In genomic region chr12:57239587-57240068, GRCh38 we compare ENCODE assay signal across 8 cellular contexts. TPM values are rescaled to one million over a fixed set of nuclear protein-coding genes. Genes with fewer than 3 reads are reported as not detected.
DNase-seq lines count a peak whose midpoint lies in the region; ATAC-seq and TF ChIP-seq lines count a peak whose summit lies in the region.

No MANE protein-coding gene starts in this region.

- H3K4me3 ChIP-seq in BLaER1 treated with 17β-estradiol and CSF1 and Interleukin-3, amounts not matched to agents 10 nM and 100 nM = peak overlapping the region; percentile 60 to 80 (median 66)
- H3K4me3 ChIP-seq in HAP-1 = peak overlapping the region; percentile 54
- H3K4me3 ChIP-seq in left lung = peak overlapping the region; percentile 34 to 51
- peak overlapping the region; percentile 52 for H3K4me3 ChIP-seq in upper lobe of right lung

- in situ Hi-C loops in HAP-1 (cut with MboI; ENCODE audit: low sequenced_read_pairs) = no loop called here

- intact Hi-C loops in left lung (cut with DNase I) = no loop called here
- intact Hi-C loops in upper lobe of right lung (cut with DNase I) = no loop called here
- intact Hi-C loops in posterior vena cava (cut with DNase I) = loop anchor here in 1 of 2 donors (2.0 kb wide), 1 partner anchor 27 kb away; no protein-coding TSS in a partner anchor

- peaks cover 88 to 100% (median 100%) of the 10 kb centered on the region in 11 experiments for H3K27me3 ChIP-seq in BLaER1 treated with 17β-estradiol and CSF1 and Interleukin-3, amounts not matched to agents 10 nM and 100 nM
- H3K27me3 ChIP-seq in HAP-1 (ENCODE audit: low read depth) = no peaks in the 10 kb centered on the region
- peaks cover 51 to 97% of the 10 kb centered on the region in 2 donors for H3K27me3 ChIP-seq in left lung
- peaks cover 79% of the 10 kb centered on the region for H3K27me3 ChIP-seq in upper lobe of right lung

- H3K4me3 Mint-ChIP-seq in activated T-cell treated with anti-CD3 and anti-CD28 coated beads, Interleukin-2, amount 50 U/mL, for 72 hours = peak overlapping the region; percentile 89 to 100

- peaks cover 86% of the 10 kb centered on the region for H3K4me1 Mint-ChIP-seq in activated T-cell treated with anti-CD3 and anti-CD28 coated beads, Interleukin-2, amount 50 U/mL, for 72 hours (ENCODE audit: low read depth)

- H3K36me3 ChIP-seq in BLaER1 treated with 17β-estradiol and CSF1 and Interleukin-3, amounts not matched to agents 10 nM and 100 nM = peaks cover 0 to 17% (median 11%) of the 10 kb centered on the region in 11 experiments; a peak in 15 of 22 replicates
- peaks cover 11% of the 10 kb centered on the region for H3K36me3 ChIP-seq in HAP-1 (replicated peaks)
- peaks cover 0 to 7% of the 10 kb centered on the region in 2 donors for H3K36me3 ChIP-seq in left lung
- peaks cover 1% of the 10 kb centered on the region for H3K36me3 ChIP-seq in upper lobe of right lung

- peaks cover 66 to 91% (median 86%) of the 10 kb centered on the region in 10 experiments for H3K4me1 ChIP-seq in BLaER1 treated with 17β-estradiol and CSF1 and Interleukin-3, amounts not matched to agents 10 nM and 100 nM
- peaks cover 22% of the 10 kb centered on the region for H3K4me1 ChIP-seq in HAP-1
- peaks cover 38 to 84% of the 10 kb centered on the region in 2 donors for H3K4me1 ChIP-seq in left lung
- H3K4me1 ChIP-seq in upper lobe of right lung = peaks cover 56% of the 10 kb centered on the region

- no peaks in the 10 kb centered on the region for H3K9me3 Mint-ChIP-seq in activated T-cell treated with anti-CD3 and anti-CD28 coated beads, Interleukin-2, amount 50 U/mL, for 72 hours

- peaks cover 7 to 14% of the 10 kb centered on the region in 2 donors for H3K36me3 Mint-ChIP-seq in activated T-cell treated with anti-CD3 and anti-CD28 coated beads, Interleukin-2, amount 50 U/mL, for 72 hours (ENCODE audit: insufficient read depth in 2 of 2)

- TF ChIP-seq CTCF in left lung (IDR thresholded peaks at IDR 0.05) = no peak
- TF ChIP-seq CTCF in upper lobe of right lung (IDR thresholded peaks at IDR 0.05) = no peak

- no peak for DNase-seq in HAP-1 (ENCODE audit: low spot score in 2 of 2)
- DNase-seq in activated T-cell treated with anti-CD3 and anti-CD28 coated beads, Interleukin-2, amount 50 U/mL, for 72 hours = no peak
- DNase-seq in left lung = no peak
- no peak for DNase-seq in upper lobe of right lung
- DNase-seq in posterior vena cava (ENCODE audit: low spot score) = no peak

- H4K20me1 ChIP-seq in BLaER1 treated with 17β-estradiol and CSF1 and Interleukin-3, amounts not matched to agents 10 nM and 100 nM = peaks cover 27 to 84% (median 70%) of the 10 kb centered on the region in 11 experiments; a peak in 21 of 22 replicates

- H3K27ac Mint-ChIP-seq in activated T-cell treated with anti-CD3 and anti-CD28 coated beads, Interleukin-2, amount 50 U/mL, for 72 hours = peak overlapping the region; percentile 27

- H3K27me3 Mint-ChIP-seq in activated T-cell treated with anti-CD3 and anti-CD28 coated beads, Interleukin-2, amount 50 U/mL, for 72 hours (ENCODE audit: low read depth) = peaks cover 58% of the 10 kb centered on the region

- peak overlapping the region; percentile 92 to 100 (median 99) for H3K4me2 ChIP-seq in BLaER1 treated with 17β-estradiol and CSF1 and Interleukin-3, amounts not matched to agents 10 nM and 100 nM

- ATAC-seq in activated T-cell treated with anti-CD3 and anti-CD28 coated beads, Interleukin-2, amount 50 U/mL, for 72 hours (replicated peaks in 1 of 2) = peak; percentile 0 to 7
- no peak for ATAC-seq in left lung
- ATAC-seq in upper lobe of right lung = no peak
- ATAC-seq in HG03442 (IDR thresholded peaks at IDR 0.05; ENCODE audit: unreplicated experiment) = no peak
- no peak for ATAC-seq in esophagus mucosa

- peak overlapping the region; percentile 36 to 86 (median 66); a peak in 21 of 22 replicates for H3K27ac ChIP-seq in BLaER1 treated with 17β-estradiol and CSF1 and Interleukin-3, amounts not matched to agents 10 nM and 100 nM
- no peak overlapping the region for H3K27ac ChIP-seq in left lung
- H3K27ac ChIP-seq in upper lobe of right lung = no peak overlapping the region

- H3K9me3 ChIP-seq in BLaER1 treated with 17β-estradiol and CSF1 and Interleukin-3, amounts not matched to agents 10 nM and 100 nM (replicated peaks in 1 of 11) = no peaks in the 10 kb centered on the region
- H3K9me3 ChIP-seq in HAP-1 (no peaks in the 10 kb centered on the region), left lung (no peaks in the 10 kb centered on the region), upper lobe of right lung (no peaks in the 10 kb centered on the region)

- peak overlapping the region; percentile 27 to 87 (median 76) for H3K9ac ChIP-seq in BLaER1 treated with 17β-estradiol and CSF1 and Interleukin-3, amounts not matched to agents 10 nM and 100 nM

RNA-seq across cellular contexts. Expression of gene SHMT2, which starts 10.1 kb away (rescaled TPM):
- total RNA-seq in activated T-cell treated with anti-CD3 and anti-CD28 coated beads, Interleukin-2, amount 50 U/mL, for 72 hours = 100 to 1,000 TPM; 507 to 550 TPM
- 100 to 1,000 TPM in 1 of 2 donors, 10 to 100 TPM in 1; 64.7 to 116 TPM for total RNA-seq in left lung
- 59.2 TPM for total RNA-seq in upper lobe of right lung
- 126 TPM for total RNA-seq in esophagus mucosa
- total RNA-seq in posterior vena cava = 10 to 100 TPM; 53.2 to 53.7 TPM

RNA-seq across cellular contexts. Expression of gene STAC3, which starts 11.4 kb away (rescaled TPM):
- total RNA-seq in activated T-cell treated with anti-CD3 and anti-CD28 coated beads, Interleukin-2, amount 50 U/mL, for 72 hours = 1 to 10 TPM; 3.5 to 4.2 TPM
- total RNA-seq in left lung = 1 to 10 TPM; 3.4 to 5.0 TPM
- 6.0 TPM for total RNA-seq in upper lobe of right lung
- 1.1 TPM for total RNA-seq in esophagus mucosa
- 1 to 10 TPM; 1.2 to 2.8 TPM for total RNA-seq in posterior vena cava

RNA-seq across cellular contexts. Expression of gene NXPH4, which starts 23.0 kb away (rescaled TPM):
- 1 to 10 TPM; 1.5 to 2.3 TPM for total RNA-seq in activated T-cell treated with anti-CD3 and anti-CD28 coated beads, Interleukin-2, amount 50 U/mL, for 72 hours
- total RNA-seq in left lung (1 to 10 TPM in 1 of 2 donors, under 1 TPM in 1; 0.93 to 1.0 TPM), upper lobe of right lung (not detected), esophagus mucosa (6.7 TPM), posterior vena cava (under 1 TPM; 0.24 to 0.79 TPM)

Comparison
In these comparisons a context has a peak if more than half of its experiments do, and no peak if none do; other contexts are left out.
1. H3K27ac ChIP-seq: peak in BLaER1 treated with 17β-estradiol and CSF1 and Interleukin-3, amounts not matched to agents 10 nM and 100 nM (11 of 11); none in left lung (0 of 2) and upper lobe of right lung (single experiment).
2. ATAC-seq: peak in activated T-cell treated with anti-CD3 and anti-CD28 coated beads, Interleukin-2, amount 50 U/mL, for 72 hours (2 of 2); none in left lung (single experiment), upper lobe of right lung (single experiment), HG03442 (single experiment) and esophagus mucosa (single experiment).
3. Peak in every context shown above with its lines, with median percentiles within 50 percentile points of each other: H3K4me3 ChIP-seq.